In the genomic region with DNA sequence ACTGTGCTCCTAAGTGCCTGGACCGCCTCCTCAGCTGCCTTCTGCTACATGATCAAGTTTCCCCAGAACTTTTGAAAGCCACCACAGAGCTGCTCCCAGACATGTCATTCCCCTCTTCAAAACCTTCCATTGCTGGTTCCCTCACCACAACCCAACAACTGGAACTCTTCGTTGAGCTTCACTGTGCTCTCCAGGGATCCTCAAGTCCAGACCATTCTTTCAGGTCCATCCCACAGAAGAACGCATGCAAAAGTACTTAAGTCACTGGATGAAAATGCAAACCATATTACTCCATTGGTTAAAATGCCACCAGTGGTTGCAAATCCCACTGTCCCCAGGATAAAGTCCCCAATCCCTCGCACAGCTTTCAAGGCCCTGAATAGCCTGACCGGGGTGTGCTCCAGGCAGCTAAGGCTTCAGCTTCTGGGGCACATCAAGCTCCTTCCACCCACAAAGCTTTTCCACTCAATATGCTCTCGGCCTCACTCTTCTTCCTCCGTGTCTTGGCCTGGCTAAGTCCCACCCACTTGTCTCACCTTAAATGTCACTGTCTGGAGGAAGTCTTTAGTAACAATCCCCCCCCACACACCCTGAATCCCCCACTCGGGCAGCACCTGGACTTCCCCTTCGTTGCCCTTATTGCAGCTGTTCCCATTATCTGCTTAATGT, we compare ENCODE assay signal across 13 cellular contexts.
DNase-seq lines count a peak whose midpoint lies in the region; ATAC-seq and TF ChIP-seq lines count a peak whose summit lies in the region.
"Had no signal": no experiment of that assay in that cellular context is flagged by ENCODE, and none has a peak within 500 bp of the region (broad histone marks: within the 10 kb centered on the region; RNA-seq: fewer than 3 reads in every experiment).

No MANE protein-coding gene starts in this region.

- intact Hi-C loops in sigmoid colon (cut with DNase I), result no loop called here

- H3K27ac Mint-ChIP-seq in central memory CD8-positive, alpha-beta T cell (ENCODE audit: low read depth), result peak overlapping the region; percentile 33
- H3K27ac Mint-ChIP-seq: activated CD4-positive, alpha-beta T cell treated with anti-CD3 and anti-CD28 coated beads, Interleukin-2, amount 10 ng/mL, durations not matched to agents 7 days and 5 days had no signal

- TF ChIP-seq POLR2A in sigmoid colon (IDR thresholded peaks at IDR 0.05), result no peak

- H3K9me3 Mint-ChIP-seq in central memory CD8-positive, alpha-beta T cell, result no peaks in the 10 kb centered on the region

- no peak overlapping the region for H3K4me3 ChIP-seq in sigmoid colon
- H3K4me3 ChIP-seq: HAP-1 had no signal

- no peak overlapping the region for H3K4me3 Mint-ChIP-seq in central memory CD8-positive, alpha-beta T cell
- H3K4me3 Mint-ChIP-seq: activated CD4-positive, alpha-beta T cell treated with anti-CD3 and anti-CD28 coated beads, Interleukin-2, amount 10 ng/mL, durations not matched to agents 7 days and 5 days had no signal

- DNase-seq in GF-D8 (lab: John Stamatoyannopoulos, UW) (peak; percentile 17), NCI-H82 (lab: John Stamatoyannopoulos, UW) (peak; percentile 49), sigmoid colon (peak; percentile 34), NCI-H2081 treated with DMSO at 0.1 percent for 48 hours (lab: John Stamatoyannopoulos, UW) (no peak), putamen (ENCODE audit: low spot score) (no peak)
- DNase-seq in central memory CD8-positive, alpha-beta T cell (ENCODE audit: low spot score in 2 of 2), result no peak
- DNase-seq: activated CD4-positive, alpha-beta T cell treated with anti-CD3 and anti-CD28 coated beads, Interleukin-2, amount 10 ng/mL, durations not matched to agents 7 days and 5 days; amygdala; NCI-H1694 treated with DMSO at 0.1 percent for 48 hours; posterior cingulate gyrus; SW 1271 had no signal

- no peaks in the 10 kb centered on the region for H3K27me3 Mint-ChIP-seq in central memory CD8-positive, alpha-beta T cell
- H3K27me3 Mint-ChIP-seq: activated CD4-positive, alpha-beta T cell treated with anti-CD3 and anti-CD28 coated beads, Interleukin-2, amount 10 ng/mL, durations not matched to agents 7 days and 5 days had no signal

- H3K27me3 ChIP-seq in sigmoid colon, result no peaks in the 10 kb centered on the region

- 79 to 91% methylated on average over 9 of the region's 9 CpGs for WGBS in sigmoid colon, 2 donors

- H3K4me1 Mint-ChIP-seq in central memory CD8-positive, alpha-beta T cell, result peaks cover 40% of the 10 kb centered on the region

- no peak for TF ChIP-seq EP300 in sigmoid colon (IDR thresholded peaks at IDR 0.05)

- ATAC-seq in central memory CD8-positive, alpha-beta T cell (replicated peaks; ENCODE audit: extremely low read depth, poor library complexity, severe bottlenecking), result no peak
- ATAC-seq in GM18868 (IDR thresholded peaks at IDR 0.05; ENCODE audit: unreplicated experiment), result no peak

- H3K9me3 ChIP-seq in sigmoid colon, result peaks cover 0 to under 1% (median 0%) of the 10 kb centered on the region in 4 donors
- H3K9me3 ChIP-seq: HAP-1 had no signal

- peak overlapping the region in 2 of 4 donors; percentile 66 to 73 for H3K27ac ChIP-seq in sigmoid colon

- TF ChIP-seq CTCF in sigmoid colon (IDR thresholded peaks at IDR 0.05), result no peak

- no peaks in the 10 kb centered on the region for H3K36me3 ChIP-seq in sigmoid colon
- H3K36me3 ChIP-seq: HAP-1 had no signal

- H3K36me3 Mint-ChIP-seq in central memory CD8-positive, alpha-beta T cell (ENCODE audit: insufficient read depth), result no peaks in the 10 kb centered on the region

- peaks cover 0 to 72% (median 68%) of the 10 kb centered on the region in 4 donors for H3K4me1 ChIP-seq in sigmoid colon

Comparison
In these comparisons a context has a peak if more than half of its experiments do, and no peak if none do; other contexts are left out.
1. DNase-seq: peak in GF-D8 (single experiment), NCI-H82 (single experiment) and sigmoid colon (single experiment); none in central memory CD8-positive, alpha-beta T cell (0 of 2), NCI-H2081 treated with DMSO at 0.1 percent for 48 hours (single experiment) and putamen (single experiment).